Comparison of ENCODE assay signal across 8 cellular contexts in the genomic region with DNA sequence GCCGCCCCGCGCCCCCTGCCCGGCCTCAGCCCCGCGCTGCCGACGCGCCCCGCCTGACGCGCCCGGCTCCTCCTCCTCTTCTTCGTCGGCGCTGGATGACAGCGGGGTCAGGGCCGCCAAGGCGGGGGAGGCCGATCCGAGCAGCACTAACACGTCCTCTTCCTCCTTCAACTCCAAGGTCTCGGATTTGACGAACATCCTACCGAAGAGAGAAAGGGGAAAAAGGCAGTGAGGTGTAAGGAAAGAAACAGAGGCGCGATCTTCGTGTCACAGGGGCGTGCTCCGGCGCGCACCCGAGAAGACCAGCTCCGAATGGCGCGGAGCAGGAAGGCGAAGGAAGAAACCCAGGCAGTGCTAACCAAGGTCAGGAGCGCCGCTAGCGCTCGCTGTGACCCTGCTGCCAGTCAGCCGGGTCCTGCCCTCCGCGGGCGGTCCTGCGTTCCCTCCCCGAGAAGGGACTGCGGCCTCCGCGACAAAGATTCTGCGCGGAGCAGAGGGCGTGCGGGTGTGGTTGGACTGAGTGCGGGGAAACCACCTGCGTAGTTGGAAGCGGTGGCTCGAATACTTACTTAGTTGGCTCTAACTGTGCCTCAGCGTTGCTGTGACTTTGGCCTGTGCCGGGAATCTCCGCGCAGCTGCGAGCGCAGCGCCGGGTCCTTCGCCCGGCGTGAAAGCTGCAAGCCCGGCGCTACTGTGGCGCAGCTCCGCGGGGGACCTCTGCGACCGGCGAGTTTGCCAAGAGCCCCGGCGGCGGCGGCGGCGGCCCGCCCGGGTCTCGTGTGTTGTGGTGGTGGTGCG. TPM values are rescaled to one million over a fixed set of nuclear protein-coding genes. Genes with fewer than 3 reads are reported as not detected.
A peak's percentile ranks its signal among the peaks of the same experiment; 100 is the strongest.
DNase-seq lines count a peak whose midpoint lies in the region; ATAC-seq and TF ChIP-seq lines count a peak whose summit lies in the region.

No MANE protein-coding gene starts in this region.

- peaks cover 63% of the 10 kb centered on the region for H3K4me1 Mint-ChIP-seq in nephron progenitor cell

- H3K9me3 Mint-ChIP-seq in nephron progenitor cell, result peaks cover 3% of the 10 kb centered on the region

- DNase-seq in NCI-H2196 (lab: John Stamatoyannopoulos, UW; ENCODE audit: unreplicated experiment) (peak; percentile 8), NCI-H2196 treated with DMSO at 0.1 percent for 48 hours (lab: John Stamatoyannopoulos, UW; ENCODE audit: unreplicated experiment) (no peak), fibroblast of gingiva (ENCODE audit: low read depth) (peak; percentile 27), nephron progenitor cell (peak; percentile 66), NCI-H1436 treated with DMSO at 0.1 percent for 48 hours (lab: John Stamatoyannopoulos, UW) (no peak)

- peak overlapping the region; percentile 88 for H3K4me3 Mint-ChIP-seq in nephron progenitor cell

- peaks cover 100% of the 10 kb centered on the region for H3K27me3 Mint-ChIP-seq in nephron progenitor cell (ENCODE audit: low read depth, poor library complexity)

- no peaks in the 10 kb centered on the region for H3K36me3 ChIP-seq in HUES64 (ENCODE audit: insufficient read depth, low read length)

- no peak for TF ChIP-seq CTCF in WI38 (IDR thresholded peaks at IDR 0.05; ENCODE audit: low read depth, low read length)
- TF ChIP-seq CTCF in nephron progenitor cell (IDR thresholded peaks at IDR 0.05), result no peak

- no peak overlapping the region for H3K27ac Mint-ChIP-seq in nephron progenitor cell

- H3K36me3 Mint-ChIP-seq in nephron progenitor cell (ENCODE audit: low read depth), result no peaks in the 10 kb centered on the region

- H3K9ac ChIP-seq in HUES64 (ENCODE audit: low read depth, low read length), result no peak overlapping the region

- ATAC-seq in GM21529 (IDR thresholded peaks at IDR 0.05; ENCODE audit: unreplicated experiment), result peak; percentile 33

- peaks cover 24% of the 10 kb centered on the region for H3K4me1 ChIP-seq in HUES64 (ENCODE audit: insufficient read depth, low read length)

- no peak overlapping the region for H3K27ac ChIP-seq in HUES64 (ENCODE audit: low read depth, low read length)

- H3K27me3 ChIP-seq in HUES64 (ENCODE audit: insufficient read depth, low read length), result peaks cover 100% of the 10 kb centered on the region

- H3K9me3 ChIP-seq in HUES64 (ENCODE audit: insufficient read depth, low read depth, low read length), result no peaks in the 10 kb centered on the region

- under 1% methylated on average over 87 of the region's 87 CpGs for WGBS in HUES64

- H3K4me3 ChIP-seq in HUES64 (ENCODE audit: low read length) (peak overlapping the region; percentile 48), WI38 (ENCODE audit: low read depth, low read length) (peak overlapping the region; percentile 53)

RNA-seq across cellular contexts. Expression of a gene that starts 0.5 kb away (rescaled TPM):
- not detected for polyA plus RNA-seq in HUES64 (2013, experiment 1 of 2)
- not detected for polyA plus RNA-seq in HUES64 (2013, experiment 2 of 2)

Comparison
In these comparisons a context has a peak if more than half of its experiments do, and no peak if none do; other contexts are left out.
1. DNase-seq: peak in NCI-H2196 (single experiment), fibroblast of gingiva (single experiment) and nephron progenitor cell (single experiment); none in NCI-H2196 treated with DMSO at 0.1 percent for 48 hours (single experiment) and NCI-H1436 treated with DMSO at 0.1 percent for 48 hours (single experiment).